8 cellular contexts compared by ENCODE assay signal in the genomic region with DNA sequence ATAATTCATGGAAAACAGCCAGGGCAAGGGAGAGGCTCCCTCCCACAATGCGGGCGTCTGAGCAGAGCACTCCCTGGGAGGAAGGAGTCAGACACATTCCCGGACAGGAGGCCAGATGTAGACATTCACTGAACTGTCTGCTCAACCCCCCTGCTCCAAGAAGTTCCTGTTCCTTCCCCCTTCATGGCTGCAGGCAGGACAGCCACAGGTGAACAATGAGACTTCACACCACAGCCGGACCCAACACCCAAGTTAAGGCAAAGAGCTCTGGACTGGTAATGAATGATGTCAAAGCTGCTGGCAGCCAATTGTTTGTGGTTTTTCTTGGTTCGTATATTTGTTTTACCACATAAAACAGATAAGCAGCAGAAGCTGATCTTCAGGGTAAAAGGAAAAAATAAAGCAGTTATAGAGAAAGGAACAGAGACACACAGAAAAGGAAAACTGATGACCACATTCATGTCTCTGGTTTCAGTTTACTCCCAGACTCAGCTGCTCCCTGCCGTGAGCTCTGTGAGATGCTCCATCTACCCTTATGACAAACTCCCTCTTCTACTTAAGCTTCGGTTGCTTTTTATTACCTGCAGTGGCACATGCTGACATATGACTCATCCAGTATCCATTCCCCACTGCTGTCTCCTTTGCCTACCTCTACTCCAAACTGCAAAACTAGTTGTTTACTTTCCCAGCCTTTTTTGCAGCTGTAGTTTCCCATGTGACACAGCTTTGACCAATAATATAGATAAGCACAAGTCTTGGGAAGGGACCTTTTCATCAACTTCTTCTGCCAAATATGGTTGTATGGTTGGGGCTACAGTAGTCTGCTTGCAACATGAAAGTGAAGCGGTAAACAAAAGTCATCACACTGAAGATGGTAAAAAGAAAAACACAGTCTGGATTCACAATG. TPM values are rescaled to one million over a fixed set of nuclear protein-coding genes. Genes with fewer than 3 reads are reported as not detected.
DNase-seq lines count a peak whose midpoint lies in the region; ATAC-seq lines count a peak whose summit lies in the region.

No MANE protein-coding gene starts in this region.

- H3K36me3 ChIP-seq in KOPT-K1 (ENCODE audit: insufficient read depth, low read length) (no peaks in the 10 kb centered on the region), adipocyte (ENCODE audit: control insufficient read depth, insufficient read depth, low read length, severe bottlenecking) (peaks cover 29% of the 10 kb centered on the region), mesenchymal stem cell (ENCODE audit: control insufficient read depth in 1 of 2, insufficient read depth in 2 of 2, low read depth in 1 of 2, low read length in 2 of 2) (peaks cover 22 to 41% of the 10 kb centered on the region in 2 experiments)

- H3K9ac ChIP-seq in adipocyte (ENCODE audit: low read length) (peak overlapping the region; percentile 23), mesenchymal stem cell (ENCODE audit: low read length) (peak overlapping the region; percentile 41)

- peak overlapping the region; percentile 20 for H3K4me2 ChIP-seq in mesenchymal stem cell (ENCODE audit: low read length, poor library complexity, severe bottlenecking)

- H3K27me3 ChIP-seq in adipocyte (replicated peaks; ENCODE audit: control insufficient read depth, insufficient read depth, low read length), result no peaks in the 10 kb centered on the region
- no peaks in the 10 kb centered on the region for H3K27me3 ChIP-seq in mesenchymal stem cell (ENCODE audit: control insufficient read depth in 1 of 2, insufficient read depth in 1 of 2, low read length in 2 of 2)

- no peak overlapping the region for H3K4ac ChIP-seq in mesenchymal stem cell (ENCODE audit: low read depth in 1 of 2, low read length in 2 of 2)

- no peak overlapping the region for H2AFZ ChIP-seq in mesenchymal stem cell (ENCODE audit: low read depth, low read length)

- peak; percentile 42 to 59 for ATAC-seq in activated CD4-positive, CD25-positive, alpha-beta regulatory T cell treated with anti-CD3 and anti-CD28 coated beads, Interleukin-2, amount 50 U/mL, for 24 hours

- peaks cover 50% of the 10 kb centered on the region for H3K4me1 ChIP-seq in adipocyte (ENCODE audit: control insufficient read depth, insufficient read depth, low read length)
- peaks cover 37% of the 10 kb centered on the region for H3K4me1 ChIP-seq in mesenchymal stem cell (ENCODE audit: control insufficient read depth, insufficient read depth, low read depth, low read length)

- no peak overlapping the region for H2AK5ac ChIP-seq in mesenchymal stem cell (ENCODE audit: low read length, severe bottlenecking)

- 44% methylated on average over 6 of the region's 8 CpGs for WGBS in mesenchymal stem cell

- H3K27ac ChIP-seq in KOPT-K1 (ENCODE audit: low read depth, low read length, poor library complexity, severe bottlenecking), result peak overlapping the region; percentile 48
- H3K27ac ChIP-seq in mesenchymal stem cell (ENCODE audit: low read length, poor library complexity, severe bottlenecking), result peak overlapping the region; percentile 93

- H2BK15ac ChIP-seq in mesenchymal stem cell (ENCODE audit: low read depth, poor library complexity, severe bottlenecking), result no peak overlapping the region

- no peak for DNase-seq in activated CD4-positive, CD25-positive, alpha-beta regulatory T cell (lab: John Stamatoyannopoulos, UW)
- DNase-seq in adipocyte (ENCODE audit: low read depth), result peak; percentile 55
- DNase-seq in mesenchymal stem cell, result peak; percentile 92
- DNase-seq in effector CD8-positive, alpha-beta T cell (lab: John Stamatoyannopoulos, UW), result no peak
- no peak for DNase-seq in NCI-H2227 treated with DMSO at 0.1 percent for 48 hours (lab: John Stamatoyannopoulos, UW)
- DNase-seq in NCI-H526 (lab: John Stamatoyannopoulos, UW), result no peak

- no peaks in the 10 kb centered on the region for H3K9me3 ChIP-seq in KOPT-K1 (ENCODE audit: insufficient read depth, low read length, poor library complexity, severe bottlenecking)
- H3K9me3 ChIP-seq in adipocyte (ENCODE audit: control insufficient read depth, low read length), result no peaks in the 10 kb centered on the region
- H3K9me3 ChIP-seq in mesenchymal stem cell (ENCODE audit: control insufficient read depth, low read length), result no peaks in the 10 kb centered on the region

- no peak overlapping the region for H2BK12ac ChIP-seq in mesenchymal stem cell (ENCODE audit: low read length in 2 of 2)

- H3K79me1 ChIP-seq in mesenchymal stem cell (replicated peaks; ENCODE audit: low read length, poor library complexity, severe bottlenecking), result peaks cover 10% of the 10 kb centered on the region

- H3K14ac ChIP-seq in mesenchymal stem cell (ENCODE audit: low read length in 2 of 2), result no peak overlapping the region

- no peak overlapping the region for H4K8ac ChIP-seq in mesenchymal stem cell (ENCODE audit: low read length)

- peak overlapping the region; percentile 69 for H2BK5ac ChIP-seq in mesenchymal stem cell (ENCODE audit: low read depth, low read length, poor library complexity, severe bottlenecking)

- H2BK120ac ChIP-seq in mesenchymal stem cell (ENCODE audit: low read depth, low read length), result no peak overlapping the region

- H4K91ac ChIP-seq in mesenchymal stem cell (ENCODE audit: low read length), result no peak overlapping the region

- H3K4me3 ChIP-seq in adipocyte (ENCODE audit: low read length) (peak overlapping the region; percentile 60), mesenchymal stem cell (ENCODE audit: insufficient read depth in 1 of 2, low read depth in 1 of 2, low read length in 2 of 2) (peak overlapping the region in 1 of 2 experiments; percentile 68)

- H3K18ac ChIP-seq in mesenchymal stem cell (ENCODE audit: low read depth in 1 of 2, low read length in 2 of 2), result peak overlapping the region in 1 of 2 experiments; percentile 58

- H3K23ac ChIP-seq in mesenchymal stem cell (ENCODE audit: low read length in 2 of 2), result no peak overlapping the region

RNA-seq across cellular contexts. Expression of a gene that starts 33.1 kb away (rescaled TPM):
- 8.9 TPM for polyA plus RNA-seq in mesenchymal stem cell (2013, experiment 1 of 2)
- polyA plus RNA-seq in mesenchymal stem cell (2013, experiment 2 of 2), result 8.0 TPM

RNA-seq across cellular contexts. Expression of a gene that starts 49.9 kb away (rescaled TPM):
- polyA plus RNA-seq in mesenchymal stem cell (2013, experiment 1 of 2), result not detected
- not detected for polyA plus RNA-seq in mesenchymal stem cell (2013, experiment 2 of 2)

Comparison
In these comparisons a context has a peak if more than half of its experiments do, and no peak if none do; other contexts are left out.
1. DNase-seq: peak in adipocyte (single experiment) and mesenchymal stem cell (single experiment); none in activated CD4-positive, CD25-positive, alpha-beta regulatory T cell (0 of 4), effector CD8-positive, alpha-beta T cell (single experiment), NCI-H2227 treated with DMSO at 0.1 percent for 48 hours (single experiment) and NCI-H526 (0 of 2).